17 cellular contexts compared by ENCODE assay signal in genomic region chr6:7119272-7119801, GRCh38. TPM values are rescaled to one million over a fixed set of nuclear protein-coding genes. Genes with fewer than 3 reads are reported as not detected.
DNase-seq lines count a peak whose midpoint lies in the region; ATAC-seq and TF ChIP-seq lines count a peak whose summit lies in the region.
"Had no signal": no experiment of that assay in that cellular context is flagged by ENCODE, and none has a peak within 500 bp of the region (broad histone marks: within the 10 kb centered on the region; RNA-seq: fewer than 3 reads in every experiment).

No MANE protein-coding gene starts in this region.

- H3K27me3 ChIP-seq in cardiac muscle cell (no peaks in the 10 kb centered on the region), transverse colon (no peaks in the 10 kb centered on the region)
- H3K27me3 ChIP-seq: thyroid gland had no signal

- WGBS in transverse colon (ENCODE audit: low coverage in 1 of 2), 2 donors, result 82 to 86% methylated on average over 12 of the region's 12 CpGs

- H3K27ac ChIP-seq in cardiac muscle cell (peak overlapping the region; percentile 58), transverse colon (peak overlapping the region in 3 of 4 donors; percentile 14 to 65 (median 42))
- H3K27ac ChIP-seq: thyroid gland had no signal

- in situ Hi-C loops in transverse colon (cut with MboI; ENCODE audit: low pct_ligation_motif_present in 1 of 4, low pct_unique_long_range_greater_than_20kb in 1 of 4, low sequenced_read_pairs in 3 of 4), result loop anchor here in 1 of 4 donors (25.0 kb wide), 1 partner anchor 118 kb away; no protein-coding TSS in a partner anchor

- H3K9me3 Mint-ChIP-seq in WTC11 (no peaks in the 10 kb centered on the region), memory B cell (no peaks in the 10 kb centered on the region), immature natural killer cell (no peaks in the 10 kb centered on the region)
- no peaks in the 10 kb centered on the region for H3K9me3 Mint-ChIP-seq in T-helper 2 cell treated with Interferon-gamma antibody and Interleukin-4, amounts not matched to agents 5 μg/mL and 100 μg/mL, for 36 hours

- peaks cover 54% of the 10 kb centered on the region for H3K4me1 Mint-ChIP-seq in WTC11
- H3K4me1 Mint-ChIP-seq in memory B cell, result peaks cover 32% of the 10 kb centered on the region
- H3K4me1 Mint-ChIP-seq in T-helper 2 cell treated with Interferon-gamma antibody and Interleukin-4, amounts not matched to agents 5 μg/mL and 100 μg/mL, for 36 hours (ENCODE audit: low read depth), result peaks cover 35% of the 10 kb centered on the region
- peaks cover 36 to 59% of the 10 kb centered on the region in 2 donors for H3K4me1 Mint-ChIP-seq in immature natural killer cell

- no peak for TF ChIP-seq EP300 in transverse colon (IDR thresholded peaks at IDR 0.05; ENCODE audit: low read depth)

- no peak for DNase-seq in cardiac muscle cell (ENCODE audit: low read depth in 1 of 2, low spot score in 1 of 2)
- DNase-seq in cardiac septum (ENCODE audit: low spot score), result no peak
- DNase-seq in WTC11 (ENCODE audit: low spot score), result no peak
- no peak for DNase-seq in memory B cell (ENCODE audit: low spot score in 2 of 2)
- no peak for DNase-seq in transverse colon
- no peak for DNase-seq in T-helper 2 cell treated with Interferon-gamma antibody and Interleukin-4, amounts not matched to agents 5 μg/mL and 100 μg/mL, for 36 hours (ENCODE audit: low spot score)
- no peak for DNase-seq in SW480 (ENCODE audit: low spot score)
- no peak for DNase-seq in immature natural killer cell
- DNase-seq: activated gamma-delta T cell; C1 segment of cervical spinal cord; head of caudate nucleus; NCI-H2107; nucleus accumbens; stimulated activated CD4-positive, alpha-beta T cell treated with anti-CD3 and anti-CD28 coated beads, Interleukin-2, amount 100 ng/mL, for 48 hours; SW 1271; thyroid gland had no signal

- POLR2A ChIA-PET in WTC11 (lab: Charles Lee), result interaction anchor here (0.6 to 1.6 kb wide), 3 partner anchors 10 to 18 kb away, joined by 3 to 4 read pairs (median 4); partner anchors contain the start of gene RREB1

- H3K36me3 Mint-ChIP-seq in WTC11, result peaks cover 11% of the 10 kb centered on the region
- peaks cover 7% of the 10 kb centered on the region for H3K36me3 Mint-ChIP-seq in memory B cell
- H3K36me3 Mint-ChIP-seq in T-helper 2 cell treated with Interferon-gamma antibody and Interleukin-4, amounts not matched to agents 5 μg/mL and 100 μg/mL, for 36 hours (ENCODE audit: low read depth), result peaks cover 25% of the 10 kb centered on the region
- peaks cover 0 to 5% (median 4%) of the 10 kb centered on the region in 3 donors for H3K36me3 Mint-ChIP-seq in immature natural killer cell

- TF ChIP-seq CTCF in cardiac muscle cell (IDR thresholded peaks at IDR 0.05; ENCODE audit: low read depth, low read length) (no peak), WTC11 (IDR thresholded peaks at IDR 0.05) (no peak), transverse colon (IDR thresholded peaks at IDR 0.05) (no peak)

- peak; percentile 29 for ATAC-seq in WTC11
- ATAC-seq in memory B cell (ENCODE audit: low read depth), result no peak
- ATAC-seq: activated CD4-positive, CD25-positive, alpha-beta regulatory T cell treated with anti-CD3 and anti-CD28 coated beads, Interleukin-2, amount 50 U/mL, for 24 hours had no signal

- H3K27ac Mint-ChIP-seq in WTC11 (peak overlapping the region; percentile 30), memory B cell (peak overlapping the region; percentile 7), immature natural killer cell (peak overlapping the region in 1 of 6 donors; percentile 7)
- no peak overlapping the region for H3K27ac Mint-ChIP-seq in T-helper 2 cell treated with Interferon-gamma antibody and Interleukin-4, amounts not matched to agents 5 μg/mL and 100 μg/mL, for 36 hours

- TF ChIP-seq POLR2A in transverse colon (IDR thresholded peaks at IDR 0.05), result no peak

- CTCF ChIA-PET in WTC11 (lab: Charles Lee), result interaction anchor here (1.0 to 1.4 kb wide), 4 partner anchors 18 to 128 kb away, joined by 3 to 4 read pairs (median 4); no protein-coding TSS in a partner anchor

- H3K4me3 ChIP-seq in cardiac muscle cell, result no peak overlapping the region
- H3K4me3 ChIP-seq in transverse colon, result no peak overlapping the region
- H3K4me3 ChIP-seq: thyroid gland had no signal

- intact Hi-C loops in cardiac septum (cut with DNase I) (loop anchor here (10.0 kb wide), 1 partner anchor 395 kb away; no protein-coding TSS in a partner anchor), transverse colon (cut with DNase I; ENCODE audit: low total_unique reads) (no loop called here)

- H3K9me3 ChIP-seq in cardiac muscle cell (ENCODE audit: low read depth) (no peaks in the 10 kb centered on the region), transverse colon (no peaks in the 10 kb centered on the region)
- H3K9me3 ChIP-seq: thyroid gland had no signal

- H3K27me3 Mint-ChIP-seq in WTC11 (ENCODE audit: low read depth) (no peaks in the 10 kb centered on the region), memory B cell (no peaks in the 10 kb centered on the region), immature natural killer cell (ENCODE audit: low read depth in 3 of 3) (peaks cover 0 to 6% (median 0%) of the 10 kb centered on the region in 3 donors)
- H3K27me3 Mint-ChIP-seq in T-helper 2 cell treated with Interferon-gamma antibody and Interleukin-4, amounts not matched to agents 5 μg/mL and 100 μg/mL, for 36 hours (ENCODE audit: low read depth), result no peaks in the 10 kb centered on the region

- H3K36me3 ChIP-seq in cardiac muscle cell, result no peaks in the 10 kb centered on the region
- H3K36me3 ChIP-seq in transverse colon, result no peaks in the 10 kb centered on the region
- H3K36me3 ChIP-seq: thyroid gland had no signal

- no peak overlapping the region for H3K4me3 Mint-ChIP-seq in WTC11
- no peak overlapping the region for H3K4me3 Mint-ChIP-seq in memory B cell
- no peak overlapping the region for H3K4me3 Mint-ChIP-seq in T-helper 2 cell treated with Interferon-gamma antibody and Interleukin-4, amounts not matched to agents 5 μg/mL and 100 μg/mL, for 36 hours
- H3K4me3 Mint-ChIP-seq in immature natural killer cell, result no peak overlapping the region

- H3K4me1 ChIP-seq in cardiac muscle cell (ENCODE audit: low read depth) (peaks cover 17% of the 10 kb centered on the region), transverse colon (peaks cover 20 to 54% (median 41%) of the 10 kb centered on the region in 4 donors)

TF ChIP-seq in WTC11, 78 proteins besides CTCF, POLR2A, EP300 and RAD21:
- TF ChIP-seq ZNF121 (CRISPR knock-in tag; IDR thresholded peaks at IDR 0.05) (no peak), PRRX2 (CRISPR knock-in tag; IDR thresholded peaks at IDR 0.05) (no peak), ZNF317 (CRISPR knock-in tag; IDR thresholded peaks at IDR 0.05; ENCODE audit: borderline replicate concordance, low read depth) (no peak)

RNA-seq across cellular contexts. Expression of gene RREB1, which starts 11.6 kb away (rescaled TPM):
- total RNA-seq in cardiac muscle cell (30.5 and 55.3 TPM in 2 replicates), cardiac septum (27.8 TPM), WTC11 (2021) (38.5 to 39.4 TPM (median 39.4 TPM) in 3 replicates), transverse colon (100 to 1,000 TPM in 2 of 4 donors, 10 to 100 TPM in 2; 73.9 to 214 (median 107) TPM)
- polyA plus RNA-seq in cardiac muscle cell (15.4 and 22.1 TPM in 2 replicates), immature natural killer cell (1 to 10 TPM in 2 of 3 donors, under 1 TPM in 1; 0.17 to 4.5 (median 3.3) TPM)
